Comparison of ENCODE assay signal across 17 cellular contexts in genomic region chr1:96509944-96510343, GRCh38.
"Had no signal": no experiment of that assay in that cellular context is flagged by ENCODE, and none has a peak within 500 bp of the region (broad histone marks: within the 10 kb centered on the region; RNA-seq: fewer than 3 reads in every experiment).

No MANE protein-coding gene starts in this region.

- H3K27ac Mint-ChIP-seq: naive thymus-derived CD8-positive, alpha-beta T cell; stimulated activated naive B cell treated with anti-CD40 and anti-IgM and Interleukin-4, amounts not matched to agents 10 μg/mL and 1 μg/mL and 100 μg/mL, for 72 hours; stimulated activated naive CD8-positive, alpha-beta T cell treated with anti-CD3 and anti-CD28 coated beads, Interleukin-15, amount 100 ng/mL, for 72 hours had no signal

- H3K4me1 Mint-ChIP-seq: naive thymus-derived CD8-positive, alpha-beta T cell; stimulated activated naive B cell treated with anti-CD40 and anti-IgM and Interleukin-4, amounts not matched to agents 10 μg/mL and 1 μg/mL and 100 μg/mL, for 72 hours; stimulated activated naive CD8-positive, alpha-beta T cell treated with anti-CD3 and anti-CD28 coated beads, Interleukin-15, amount 100 ng/mL, for 72 hours had no signal

- H3K27me3 ChIP-seq: esophagus squamous epithelium, hepatocyte, spleen, testis, transverse colon had no signal

- H3K9me3 ChIP-seq: esophagus squamous epithelium, left ventricle myocardium inferior, lower lobe of right lung, spleen, testis, transverse colon had no signal

- H3K4me2 ChIP-seq: hepatocyte had no signal

- H3K27ac ChIP-seq: esophagus squamous epithelium, hepatocyte, left ventricle myocardium inferior, lower lobe of right lung, spleen, testis, transverse colon had no signal

- H3K9me3 Mint-ChIP-seq: stimulated activated naive B cell treated with anti-CD40 and anti-IgM and Interleukin-4, amounts not matched to agents 10 μg/mL and 1 μg/mL and 100 μg/mL, for 72 hours had no signal

- H2AFZ ChIP-seq: hepatocyte had no signal

- H3K4me3 Mint-ChIP-seq: naive thymus-derived CD8-positive, alpha-beta T cell; stimulated activated naive B cell treated with anti-CD40 and anti-IgM and Interleukin-4, amounts not matched to agents 10 μg/mL and 1 μg/mL and 100 μg/mL, for 72 hours; stimulated activated naive CD8-positive, alpha-beta T cell treated with anti-CD3 and anti-CD28 coated beads, Interleukin-15, amount 100 ng/mL, for 72 hours had no signal

- H3K4me1 ChIP-seq: esophagus squamous epithelium, left ventricle myocardium inferior, lower lobe of right lung, spleen, testis had no signal

- H3K36me3 ChIP-seq: esophagus squamous epithelium, left ventricle myocardium inferior, lower lobe of right lung, spleen, transverse colon had no signal

- H3K4me3 ChIP-seq: esophagus squamous epithelium, hepatocyte, left ventricle myocardium inferior, lower lobe of right lung, spleen, testis, transverse colon had no signal

- H3K36me3 Mint-ChIP-seq: naive thymus-derived CD8-positive, alpha-beta T cell; stimulated activated naive B cell treated with anti-CD40 and anti-IgM and Interleukin-4, amounts not matched to agents 10 μg/mL and 1 μg/mL and 100 μg/mL, for 72 hours had no signal

- DNase-seq: esophagus squamous epithelium; foreskin fibroblast; head of caudate nucleus; kidney; left cardiac atrium; left ventricle myocardium inferior; lower lobe of right lung; naive thymus-derived CD8-positive, alpha-beta T cell; spleen; stimulated activated CD4-positive, alpha-beta T cell treated with anti-CD3 and anti-CD28 coated beads, Interleukin-15, amount 100 ng/mL, for 24 hours; stimulated activated CD4-positive, alpha-beta T cell treated with anti-CD3 and anti-CD28 coated beads, Interleukin-1b, Interleukin-23, amount 100 ng/mL, for 48 hours; stimulated activated CD4-positive, alpha-beta T cell treated with anti-CD3 and anti-CD28 coated beads, Interleukin-4, amount 100 ng/mL, for 4 hours; stimulated activated naive B cell treated with anti-CD40 and anti-IgM and Interleukin-4, amounts not matched to agents 10 μg/mL and 1 μg/mL and 100 μg/mL, for 72 hours; stimulated activated naive CD8-positive, alpha-beta T cell treated with anti-CD3 and anti-CD28 coated beads, Interleukin-15, amount 100 ng/mL, for 72 hours; testis; transverse colon had no signal

- H3K79me2 ChIP-seq: hepatocyte had no signal
